Comparison of ENCODE assay signal across 8 cellular contexts in the genomic region with DNA sequence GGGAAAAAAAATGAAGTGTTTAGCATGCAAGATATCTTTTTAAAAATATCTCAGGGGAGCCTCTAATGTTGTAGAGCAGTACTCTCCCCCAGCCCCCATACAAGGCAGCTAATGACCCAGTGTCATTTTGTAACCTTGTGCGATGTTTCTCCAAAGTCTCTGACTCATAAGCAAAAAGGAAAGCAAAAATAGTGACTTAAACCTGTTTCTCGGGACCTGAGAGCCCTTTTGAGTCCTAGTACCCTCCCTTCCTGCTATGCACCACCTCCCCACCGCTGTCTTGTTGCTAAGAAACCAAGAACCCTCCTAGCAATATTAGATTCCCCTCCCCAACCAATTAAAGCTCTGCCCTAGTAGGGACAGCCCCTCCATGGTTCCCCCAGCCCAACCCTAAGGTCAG.
DNase-seq lines count a peak whose midpoint lies in the region; ATAC-seq lines count a peak whose summit lies in the region.

No MANE protein-coding gene starts in this region.

- no peak overlapping the region for H3K27ac Mint-ChIP-seq in memory B cell

- H3K36me3 Mint-ChIP-seq in memory B cell, result no peaks in the 10 kb centered on the region

- peak; percentile 81 for ATAC-seq in GM18907 (IDR thresholded peaks at IDR 0.05; ENCODE audit: unreplicated experiment)
- ATAC-seq in HG02798 (IDR thresholded peaks at IDR 0.05; ENCODE audit: poor library complexity, unreplicated experiment), result peak; percentile 70
- ATAC-seq in memory B cell (ENCODE audit: low read depth), result peak; percentile 21
- no peak for ATAC-seq in GM21360 (IDR thresholded peaks at IDR 0.05; ENCODE audit: unreplicated experiment)

- DNase-seq in activated CD4-positive, CD25-positive, alpha-beta regulatory T cell (lab: John Stamatoyannopoulos, UW), result peak; percentile 11 to 26 (median 18)
- no peak for DNase-seq in memory B cell (ENCODE audit: low spot score in 2 of 2)
- no peak for DNase-seq in NCI-H2171 (lab: John Stamatoyannopoulos, UW)
- DNase-seq in hypothalamus (lab: John Stamatoyannopoulos, UW), result no peak
- no peak for DNase-seq in NCI-H146 treated with DMSO at 0.1 percent for 48 hours (lab: John Stamatoyannopoulos, UW; ENCODE audit: unreplicated experiment)

- no peaks in the 10 kb centered on the region for H3K9me3 Mint-ChIP-seq in memory B cell

- H3K4me3 Mint-ChIP-seq in memory B cell, result no peak overlapping the region

- H3K4me1 Mint-ChIP-seq in memory B cell, result peaks cover 12% of the 10 kb centered on the region

- peaks cover 7% of the 10 kb centered on the region for H3K27me3 Mint-ChIP-seq in memory B cell

Comparison
In these comparisons a context has a peak if more than half of its experiments do, and no peak if none do; other contexts are left out.
1. DNase-seq: peak in activated CD4-positive, CD25-positive, alpha-beta regulatory T cell (4 of 4); none in memory B cell (0 of 2), NCI-H2171 (single experiment), hypothalamus (0 of 51) and NCI-H146 treated with DMSO at 0.1 percent for 48 hours (single experiment).